16 cellular contexts compared by ENCODE assay signal in genomic region chr2:229313591-229313990, GRCh38. TPM values are rescaled to one million over a fixed set of nuclear protein-coding genes. Genes with fewer than 3 reads are reported as not detected.
A peak's percentile ranks its signal among the peaks of the same experiment; 100 is the strongest.
DNase-seq lines count a peak whose midpoint lies in the region; ATAC-seq and TF ChIP-seq lines count a peak whose summit lies in the region.
"Had no signal": no experiment of that assay in that cellular context is flagged by ENCODE, and none has a peak within 500 bp of the region (broad histone marks: within the 10 kb centered on the region; RNA-seq: fewer than 3 reads in every experiment).

No MANE protein-coding gene starts in this region.

- WGBS in mammary epithelial cell (ENCODE audit: low coverage, missing lambda C conversion rate) = 16% methylated on average over 3 of the region's 3 CpGs

- no peak overlapping the region for H3K9ac ChIP-seq in mammary epithelial cell (ENCODE audit: insufficient read depth, low read length)

- TF ChIP-seq POLR2A in vagina (IDR thresholded peaks at IDR 0.05) (no peak), erythroblast (IDR thresholded peaks at IDR 0.05; ENCODE audit: low read length) (no peak)

- DNase-seq in NOMO-1 (lab: John Stamatoyannopoulos, UW; ENCODE audit: unreplicated experiment in 2 of 2) (peak; percentile 7 to 59), NOMO-1 treated with dmso at 0.1 percent for 144 hours (lab: John Stamatoyannopoulos, UW; ENCODE audit: unreplicated experiment) (no peak), mammary epithelial cell (peak; percentile 24), right atrium auricular region (ENCODE audit: low spot score) (no peak), vagina (ENCODE audit: extremely low spot score in 2 of 2) (no peak), erythroblast (lab: John Stamatoyannopoulos, UW) (no peak)
- no peak for DNase-seq in activated CD4-positive, alpha-beta T cell treated with anti-CD3 and anti-CD28 coated beads, Interleukin-2, amount 10 ng/mL, durations not matched to agents 7 days and 5 days
- DNase-seq: activated CD8-positive, alpha-beta memory T cell treated with anti-CD3 and anti-CD28 coated beads for 24 hours; immature natural killer cell; NCI-H1092; stimulated activated CD4-positive, alpha-beta T cell treated with anti-CD3 and anti-CD28 coated beads, Interleukin-1b, Interleukin-23, amount 100 ng/mL, for 48 hours; stimulated activated naive CD4-positive, alpha-beta T cell treated with Interleukin-2 at 50 U/mL for 16 hours; T1000 had no signal

- H3K9me3 ChIP-seq in mammary epithelial cell (replicated peaks; ENCODE audit: insufficient read depth, low read length) (no peaks in the 10 kb centered on the region), right atrium auricular region (no peaks in the 10 kb centered on the region), vagina (no peaks in the 10 kb centered on the region)
- H3K9me3 ChIP-seq: A549 had no signal

- intact Hi-C loops in mammary epithelial cell (cut with micrococcal nuclease) (no loop called here), vagina (cut with DNase I) (no loop called here)

- H3K4me3 ChIP-seq in mammary epithelial cell (replicated peaks in 1 of 3; ENCODE audit: insufficient read depth in 1 of 3, low read depth in 2 of 3, low read length in 3 of 3) (no peak overlapping the region), right atrium auricular region (no peak overlapping the region), vagina (no peak overlapping the region)
- H3K4me3 ChIP-seq: A549 had no signal

- TF ChIP-seq CTCF in mammary epithelial cell (conservative IDR thresholded peaks at IDR 0.05 in 1 of 2, IDR thresholded peaks at IDR 0.05 in 1 of 2; ENCODE audit: extremely low read depth in 1 of 2, insufficient read depth in 1 of 2, low read depth in 1 of 2, low read length in 2 of 2) (no peak), right atrium auricular region (IDR thresholded peaks at IDR 0.05) (no peak), vagina (IDR thresholded peaks at IDR 0.05) (no peak)

- H3K27ac Mint-ChIP-seq in activated CD4-positive, alpha-beta T cell treated with anti-CD3 and anti-CD28 coated beads, Interleukin-2, amount 10 ng/mL, durations not matched to agents 7 days and 5 days = no peak overlapping the region
- H3K27ac Mint-ChIP-seq: immature natural killer cell had no signal

- CTCF ChIA-PET in mammary epithelial cell (lab: Charles Lee; ENCODE audit: low non-redundant PET) = no interaction called here
- CTCF ChIA-PET in activated CD4-positive, alpha-beta T cell treated with anti-CD3 and anti-CD28 coated beads, Interleukin-2, amount 10 ng/mL, durations not matched to agents 7 days and 5 days (lab: Charles Lee) = no interaction called here

- H3K36me3 Mint-ChIP-seq in activated CD4-positive, alpha-beta T cell treated with anti-CD3 and anti-CD28 coated beads, Interleukin-2, amount 10 ng/mL, durations not matched to agents 7 days and 5 days (ENCODE audit: low read depth) = no peaks in the 10 kb centered on the region
- H3K36me3 Mint-ChIP-seq: immature natural killer cell had no signal

- H3K9me3 Mint-ChIP-seq in activated CD4-positive, alpha-beta T cell treated with anti-CD3 and anti-CD28 coated beads, Interleukin-2, amount 10 ng/mL, durations not matched to agents 7 days and 5 days = no peaks in the 10 kb centered on the region

- dilution Hi-C loops in mammary epithelial cell (cut with HindIII; ENCODE audit: low sequenced_read_pairs) = no loop called here

- no peak for ATAC-seq in HG02852 (IDR thresholded peaks at IDR 0.05; ENCODE audit: unreplicated experiment)
- ATAC-seq: A549 had no signal

- H3K4me1 Mint-ChIP-seq in activated CD4-positive, alpha-beta T cell treated with anti-CD3 and anti-CD28 coated beads, Interleukin-2, amount 10 ng/mL, durations not matched to agents 7 days and 5 days = no peaks in the 10 kb centered on the region
- H3K4me1 Mint-ChIP-seq: immature natural killer cell had no signal

- no peak overlapping the region for H3K27ac ChIP-seq in mammary epithelial cell (ENCODE audit: insufficient read depth, low read depth, low read length)
- peak overlapping the region; percentile 40 to 64 for H3K27ac ChIP-seq in right atrium auricular region
- peak overlapping the region; percentile 33 for H3K27ac ChIP-seq in vagina
- H3K27ac ChIP-seq: A549, HL-60 had no signal

- H3K79me2 ChIP-seq in mammary epithelial cell (ENCODE audit: insufficient read depth, low read length) = no peaks in the 10 kb centered on the region

- POLR2A ChIA-PET in activated CD4-positive, alpha-beta T cell treated with anti-CD3 and anti-CD28 coated beads, Interleukin-2, amount 10 ng/mL, durations not matched to agents 7 days and 5 days (lab: Charles Lee) = no interaction called here

- H3K4me1 ChIP-seq in mammary epithelial cell (ENCODE audit: insufficient read depth, low read length) (peaks cover 4% of the 10 kb centered on the region), right atrium auricular region (no peaks in the 10 kb centered on the region), vagina (peaks cover 10% of the 10 kb centered on the region)
- H3K4me1 ChIP-seq: A549 had no signal

- H3K4me3 Mint-ChIP-seq in activated CD4-positive, alpha-beta T cell treated with anti-CD3 and anti-CD28 coated beads, Interleukin-2, amount 10 ng/mL, durations not matched to agents 7 days and 5 days = no peak overlapping the region
- H3K4me3 Mint-ChIP-seq: immature natural killer cell had no signal

- no TSS peak for BruUV-seq in mammary epithelial cell (replicated peaks; lab: Mats Ljungman, UMichigan)

- no peak overlapping the region for H3K4me2 ChIP-seq in mammary epithelial cell (ENCODE audit: insufficient read depth, low read depth, low read length)
- H3K4me2 ChIP-seq: A549 had no signal

- H3K27me3 Mint-ChIP-seq in activated CD4-positive, alpha-beta T cell treated with anti-CD3 and anti-CD28 coated beads, Interleukin-2, amount 10 ng/mL, durations not matched to agents 7 days and 5 days = no peaks in the 10 kb centered on the region

- H2AFZ ChIP-seq in mammary epithelial cell (ENCODE audit: low read depth, low read length) = no peak overlapping the region

- in situ Hi-C loops in mammary epithelial cell (cut with MboI; ENCODE audit: low sequenced_read_pairs in 2 of 2) = no loop called here

- H4K20me1 ChIP-seq in mammary epithelial cell (ENCODE audit: insufficient read depth, low read length) = no peaks in the 10 kb centered on the region

- H3K27me3 ChIP-seq in mammary epithelial cell (ENCODE audit: insufficient read depth, low read length) (no peaks in the 10 kb centered on the region), right atrium auricular region (no peaks in the 10 kb centered on the region), vagina (no peaks in the 10 kb centered on the region)

- H3K36me3 ChIP-seq in mammary epithelial cell (ENCODE audit: insufficient read depth, low read length) = no peaks in the 10 kb centered on the region
- no peaks in the 10 kb centered on the region for H3K36me3 ChIP-seq in right atrium auricular region
- H3K36me3 ChIP-seq in vagina = no peaks in the 10 kb centered on the region

RNA-seq across cellular contexts. Expression of gene PID1, which starts 42.5 kb away (rescaled TPM):
- total RNA-seq in mammary epithelial cell = 1 to 10 TPM in 1 of 2 donors, under 1 TPM in 1; 0.52 to 1.2 TPM
- 1.3 TPM for polyA plus RNA-seq in mammary epithelial cell
- not detected for polyA minus RNA-seq in mammary epithelial cell
- 10 to 100 TPM in 1 of 2 donors, 1 to 10 TPM in 1; 9.1 to 24.0 TPM for total RNA-seq in right atrium auricular region
- 83.2 TPM for total RNA-seq in vagina
- not detected for total RNA-seq in activated CD4-positive, alpha-beta T cell treated with anti-CD3 and anti-CD28 coated beads, Interleukin-2, amount 10 ng/mL, durations not matched to agents 7 days and 5 days

Comparison
In these comparisons a context has a peak if more than half of its experiments do, and no peak if none do; other contexts are left out.
1. DNase-seq: peak in NOMO-1 (2 of 2) and mammary epithelial cell (single experiment); none in NOMO-1 treated with dmso at 0.1 percent for 144 hours (single experiment), right atrium auricular region (single experiment), vagina (0 of 2), activated CD4-positive, alpha-beta T cell treated with anti-CD3 and anti-CD28 coated beads, Interleukin-2, amount 10 ng/mL, durations not matched to agents 7 days and 5 days (single experiment) and erythroblast (0 of 2).
2. RNA of gene PID1, which starts 42.5 kb away (total RNA-seq): 83.2 TPM in vagina (single experiment) and 9.1 to 24.0 TPM in right atrium auricular region; 0.52 to 1.2 TPM in mammary epithelial cell and not detected in activated CD4-positive, alpha-beta T cell treated with anti-CD3 and anti-CD28 coated beads, Interleukin-2, amount 10 ng/mL, durations not matched to agents 7 days and 5 days; every median in the first group is over 4 times any median in the second.